In genomic region chr6:85116475-85116874, GRCh38 we compare ENCODE assay signal across 8 cellular contexts.
"Had no signal": no experiment of that assay in that cellular context is flagged by ENCODE, and none has a peak within 500 bp of the region (broad histone marks: within the 10 kb centered on the region; RNA-seq: fewer than 3 reads in every experiment).

No MANE protein-coding gene starts in this region.

- H3K27me3 Mint-ChIP-seq: IgD-negative memory B cell had no signal

- H3K27ac Mint-ChIP-seq: HFFc6 had no signal

- H3K36me3 Mint-ChIP-seq: IgD-negative memory B cell had no signal

- ATAC-seq: HCT116, HepG2 had no signal

- H3K36me3 ChIP-seq: HAP-1 had no signal

- H3K4me3 Mint-ChIP-seq: HFFc6, IgD-negative memory B cell had no signal

- H3K4me1 Mint-ChIP-seq: IgD-negative memory B cell had no signal

- H3K4me3 ChIP-seq: HAP-1 had no signal

- H3K27ac ChIP-seq: HL-60 had no signal

- H3K9me3 Mint-ChIP-seq: HFFc6 had no signal

- H3K4me1 ChIP-seq: HAP-1 had no signal

- DNase-seq: GOT3, H7, HFFc6 had no signal
